21 cellular contexts compared by ENCODE assay signal in the genomic region with DNA sequence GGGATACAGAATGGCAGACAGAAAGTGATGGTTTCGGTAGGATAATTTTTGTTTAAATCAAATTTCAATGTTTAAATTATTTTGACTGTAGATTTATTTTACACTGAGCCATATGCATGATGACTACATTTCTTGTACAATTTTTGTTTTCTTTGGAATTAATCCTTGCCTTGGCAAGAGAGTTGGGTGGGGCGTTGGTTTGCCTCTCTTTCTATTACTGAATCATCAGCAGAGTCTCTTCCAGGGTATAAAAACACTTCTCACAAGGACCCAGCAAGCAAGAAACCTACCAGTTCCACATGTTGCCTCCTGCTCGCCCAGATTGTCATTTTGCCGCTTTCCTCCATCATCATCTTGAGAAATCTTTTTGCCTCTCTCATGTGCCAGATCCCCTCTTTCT.
A peak's percentile ranks its signal among the peaks of the same experiment; 100 is the strongest.
DNase-seq lines count a peak whose midpoint lies in the region; ATAC-seq and TF ChIP-seq lines count a peak whose summit lies in the region.
"Had no signal": no experiment of that assay in that cellular context is flagged by ENCODE, and none has a peak within 500 bp of the region (broad histone marks: within the 10 kb centered on the region; RNA-seq: fewer than 3 reads in every experiment).

No MANE protein-coding gene starts in this region.

- CTCF ChIA-PET in MCF 10A (lab: Yijun Ruan, JAX): interaction anchor here (0.7 kb wide), 1 partner anchor 383 kb away, joined by 4 read pairs; no protein-coding TSS in a partner anchor

- ATAC-seq in HG03378 (IDR thresholded peaks at IDR 0.05; ENCODE audit: unreplicated experiment) (no peak), heart right ventricle (no peak), HG02798 (IDR thresholded peaks at IDR 0.05; ENCODE audit: poor library complexity, unreplicated experiment) (no peak)
- ATAC-seq: SK-N-SH treated with all-trans-retinoic acid at 6 μM for 48 hours had no signal

- BruUV-seq in MCF 10A (replicated peaks; lab: Mats Ljungman, UMichigan): no TSS peak

- H3K4me3 Mint-ChIP-seq in MCF 10A (ENCODE audit: unreplicated experiment): no peak overlapping the region
- H3K4me3 Mint-ChIP-seq in nephron progenitor cell: no peak overlapping the region
- H3K4me3 Mint-ChIP-seq: CD4-positive, CD25-positive, alpha-beta regulatory T cell had no signal

- 75 to 80% methylated on average over 4 of the region's 4 CpGs for WGBS in heart right ventricle, 2 donors

- no peaks in the 10 kb centered on the region for H3K79me2 ChIP-seq in fibroblast of lung (ENCODE audit: control insufficient read depth, insufficient read depth, low read length)

- H3K27ac ChIP-seq in breast epithelium (no peak overlapping the region), fibroblast of lung (ENCODE audit: insufficient read depth, low read length) (no peak overlapping the region), heart right ventricle (no peak overlapping the region)
- H3K27ac ChIP-seq: 22Rv1, PC-9, RWPE1 had no signal

- DNase-seq in MCF 10A (ENCODE audit: unreplicated experiment): peak; percentile 58
- no peak for DNase-seq in breast epithelium (ENCODE audit: low spot score in 2 of 2)
- DNase-seq in fibroblast of lung (ENCODE audit: low read depth in 2 of 2): peak; percentile 28 to 78
- DNase-seq in nephron progenitor cell: no peak
- no peak for DNase-seq in heart right ventricle
- DNase-seq in NCI-H146 (lab: John Stamatoyannopoulos, UW): no peak
- DNase-seq: BE2C; CD4-positive, CD25-positive, alpha-beta regulatory T cell; COR-L47; GF-D8; KG1; NCI-H1417; NCI-H1930; NCI-H526; PC-9; SIG-M5 had no signal

- no peak overlapping the region for H3K9ac ChIP-seq in fibroblast of lung (ENCODE audit: insufficient read depth, low read length)

- no peak overlapping the region for H3K4me3 ChIP-seq in breast epithelium
- H3K4me3 ChIP-seq in fibroblast of lung (replicated peaks in 1 of 4; ENCODE audit: control extremely low read depth in 1 of 4, insufficient read depth in 1 of 4, low read depth in 3 of 4, low read length in 4 of 4): no peak overlapping the region
- no peak overlapping the region for H3K4me3 ChIP-seq in heart right ventricle
- H3K4me3 ChIP-seq: PC-9 had no signal

- TF ChIP-seq CTCF in MCF 10A (IDR thresholded peaks at IDR 0.05; ENCODE audit: unreplicated experiment) (no peak), breast epithelium (IDR thresholded peaks at IDR 0.05) (no peak), fibroblast of lung (conservative IDR thresholded peaks at IDR 0.05 in 1 of 2, IDR thresholded peaks at IDR 0.05 in 1 of 2; ENCODE audit: low read depth in 1 of 2, low read length in 2 of 2) (no peak), nephron progenitor cell (IDR thresholded peaks at IDR 0.05) (no peak), heart right ventricle (IDR thresholded peaks at IDR 0.05) (no peak)

- H3K27me3 Mint-ChIP-seq in MCF 10A (ENCODE audit: insufficient read depth, unreplicated experiment): no peaks in the 10 kb centered on the region
- H3K27me3 Mint-ChIP-seq in nephron progenitor cell (ENCODE audit: low read depth, poor library complexity): peaks cover 8% of the 10 kb centered on the region

- H3K4me1 Mint-ChIP-seq in MCF 10A (ENCODE audit: insufficient read depth, unreplicated experiment) (peaks cover 16% of the 10 kb centered on the region), nephron progenitor cell (peaks cover 8% of the 10 kb centered on the region)
- H3K4me1 Mint-ChIP-seq: CD4-positive, CD25-positive, alpha-beta regulatory T cell had no signal

- POLR2A ChIA-PET in MCF 10A (lab: Yijun Ruan, JAX): interaction anchor here (0.6 kb wide), 1 partner anchor 548 kb away, joined by 3 read pairs; no protein-coding TSS in a partner anchor

- no peak overlapping the region for H3K4me2 ChIP-seq in fibroblast of lung (ENCODE audit: extremely low read depth, insufficient read depth, low read length)
- H3K4me2 ChIP-seq: PC-9 had no signal

- no peaks in the 10 kb centered on the region for H3K36me3 Mint-ChIP-seq in MCF 10A (ENCODE audit: insufficient read depth, unreplicated experiment)
- no peaks in the 10 kb centered on the region for H3K36me3 Mint-ChIP-seq in nephron progenitor cell (ENCODE audit: low read depth)
- H3K36me3 Mint-ChIP-seq: CD4-positive, CD25-positive, alpha-beta regulatory T cell had no signal

- intact Hi-C loops in MCF 10A (cut with micrococcal nuclease): no loop called here
- intact Hi-C loops in breast epithelium (cut with DNase I; ENCODE audit: low total_unique reads): no loop called here
- intact Hi-C loops in heart right ventricle (cut with DNase I): no loop called here

- H3K36me3 ChIP-seq in breast epithelium (no peaks in the 10 kb centered on the region), fibroblast of lung (ENCODE audit: control insufficient read depth, insufficient read depth, low read length) (no peaks in the 10 kb centered on the region), heart right ventricle (no peaks in the 10 kb centered on the region)
- H3K36me3 ChIP-seq: BE2C had no signal

- no peak for TF ChIP-seq POLR2A in breast epithelium (IDR thresholded peaks at IDR 0.05)

- H2AFZ ChIP-seq in fibroblast of lung (ENCODE audit: low read length): no peak overlapping the region
- H2AFZ ChIP-seq: PC-9 had no signal

- peaks cover 14% of the 10 kb centered on the region for H3K9me3 Mint-ChIP-seq in MCF 10A (ENCODE audit: unreplicated experiment)
- no peaks in the 10 kb centered on the region for H3K9me3 Mint-ChIP-seq in nephron progenitor cell

- H3K27ac Mint-ChIP-seq in MCF 10A (ENCODE audit: low read depth, unreplicated experiment) (no peak overlapping the region), nephron progenitor cell (peak overlapping the region; percentile 24)

- H3K4me1 ChIP-seq in breast epithelium (no peaks in the 10 kb centered on the region), fibroblast of lung (ENCODE audit: control insufficient read depth, extremely low read depth, insufficient read depth, low read length) (no peaks in the 10 kb centered on the region), heart right ventricle (no peaks in the 10 kb centered on the region)
- H3K4me1 ChIP-seq: BE2C had no signal

- no peaks in the 10 kb centered on the region for H4K20me1 ChIP-seq in fibroblast of lung (ENCODE audit: control insufficient read depth, extremely low read depth, insufficient read depth, low read length)

- no peaks in the 10 kb centered on the region for H3K27me3 ChIP-seq in breast epithelium
- no peaks in the 10 kb centered on the region for H3K27me3 ChIP-seq in fibroblast of lung (ENCODE audit: control insufficient read depth, insufficient read depth, low read length)
- H3K27me3 ChIP-seq in heart right ventricle: no peaks in the 10 kb centered on the region
- H3K27me3 ChIP-seq: BE2C had no signal

- H3K9me3 ChIP-seq in breast epithelium (no peaks in the 10 kb centered on the region), fibroblast of lung (ENCODE audit: control insufficient read depth, insufficient read depth, low read depth, low read length) (no peaks in the 10 kb centered on the region), heart right ventricle (no peaks in the 10 kb centered on the region)
- H3K9me3 ChIP-seq: BE2C had no signal

Comparison
In these comparisons a context has a peak if more than half of its experiments do, and no peak if none do; other contexts are left out.
1. DNase-seq: peak in MCF 10A (single experiment) and fibroblast of lung (2 of 2); none in breast epithelium (0 of 2), nephron progenitor cell (single experiment), heart right ventricle (0 of 2) and NCI-H146 (single experiment).